18 cellular contexts compared by ENCODE assay signal in genomic region chr2:21620771-21621170, GRCh38.
DNase-seq lines count a peak whose midpoint lies in the region; ATAC-seq lines count a peak whose summit lies in the region.
"Had no signal": no experiment of that assay in that cellular context is flagged by ENCODE, and none has a peak within 500 bp of the region (broad histone marks: within the 10 kb centered on the region; RNA-seq: fewer than 3 reads in every experiment).

No MANE protein-coding gene starts in this region.

- in situ Hi-C loops in SK-MEL-5 (cut with HindIII; ENCODE audit: low pct_unique_long_range_greater_than_20kb, low sequenced_read_pairs) = no loop called here

- DNase-seq in COLO829 (ENCODE audit: low spot score) (peak; percentile 54), SK-MEL-5 (ENCODE audit: low read depth, low spot score) (peak; percentile 42), foreskin melanocyte (peak; percentile 90), NCI-H446 treated with DMSO at 0.1 percent for 48 hours (lab: John Stamatoyannopoulos, UW) (no peak), left lobe of liver (ENCODE audit: low spot score) (no peak)
- DNase-seq: AML-193; CD4-positive, alpha-beta T cell; CD8-positive, alpha-beta T cell; COR-L47; DMS 273 treated with DMSO at 0.1 percent for 48 hours; DMS153; DMS53; DMS79; DND-41; EL; GDM1 had no signal

- no peak for ATAC-seq in left lobe of liver
- ATAC-seq: A549; CD8-positive, alpha-beta T cell; GM12878 had no signal

Comparison
In these comparisons a context has a peak if more than half of its experiments do, and no peak if none do; other contexts are left out.
1. DNase-seq: peak in COLO829 (single experiment), SK-MEL-5 (single experiment) and foreskin melanocyte (single experiment); none in NCI-H446 treated with DMSO at 0.1 percent for 48 hours (single experiment) and left lobe of liver (single experiment).